8 cellular contexts compared by ENCODE assay signal in genomic region chr18:47901624-47902362, GRCh38. TPM values are rescaled to one million over a fixed set of nuclear protein-coding genes. Genes with fewer than 3 reads are reported as not detected.
DNase-seq lines count a peak whose midpoint lies in the region; ATAC-seq and TF ChIP-seq lines count a peak whose summit lies in the region.

No MANE protein-coding gene starts in this region.

- peak overlapping the region; percentile 47 for H3K4me2 ChIP-seq in trophoblast cell (ENCODE audit: low read length)

- H3K9me3 ChIP-seq in trophoblast cell (ENCODE audit: insufficient read depth, low read depth, low read length) (peaks cover 1% of the 10 kb centered on the region), sigmoid colon (no peaks in the 10 kb centered on the region), Peyer's patch (peaks cover 0 to 4% (median 0%) of the 10 kb centered on the region in 4 donors), testis (no peaks in the 10 kb centered on the region)

- H3K79me2 ChIP-seq in trophoblast cell (ENCODE audit: control insufficient read depth, insufficient read depth, low read length, poor library complexity) = peaks cover 10% of the 10 kb centered on the region

- H3K4me3 Mint-ChIP-seq in activated CD4-positive, alpha-beta T cell treated with anti-CD3 and anti-CD28 coated beads, Interleukin-2, amount 10 ng/mL, durations not matched to agents 24 days and 14 days = peak overlapping the region; percentile 51
- peak overlapping the region; percentile 38 to 56 (median 52) for H3K4me3 Mint-ChIP-seq in T-cell

- peak overlapping the region; percentile 86 for H2BK120ac ChIP-seq in trophoblast cell (ENCODE audit: insufficient read depth, low read length, poor library complexity)

- no peaks in the 10 kb centered on the region for H3K27me3 Mint-ChIP-seq in activated CD4-positive, alpha-beta T cell treated with anti-CD3 and anti-CD28 coated beads, Interleukin-2, amount 10 ng/mL, durations not matched to agents 24 days and 14 days
- no peaks in the 10 kb centered on the region for H3K27me3 Mint-ChIP-seq in T-cell

- ATAC-seq in HG02981 (IDR thresholded peaks at IDR 0.05; ENCODE audit: unreplicated experiment) (peak; percentile 76), T-cell (replicated peaks in 1 of 4) (peak; percentile 93 to 98 (median 96))

- peaks cover 5% of the 10 kb centered on the region for H3K79me1 ChIP-seq in trophoblast cell (ENCODE audit: low read length)

- H2BK5ac ChIP-seq in trophoblast cell (ENCODE audit: low read depth, low read length, poor library complexity) = peak overlapping the region; percentile 84

- no peak overlapping the region for H3K4me3 ChIP-seq in trophoblast cell (ENCODE audit: low read depth, low read length)
- H3K4me3 ChIP-seq in sigmoid colon = no peak overlapping the region
- no peak overlapping the region for H3K4me3 ChIP-seq in Peyer's patch
- H3K4me3 ChIP-seq in testis = no peak overlapping the region

- peaks cover 0 to 2% of the 10 kb centered on the region in 2 experiments for H3K36me3 ChIP-seq in trophoblast cell (ENCODE audit: control insufficient read depth in 1 of 2, insufficient read depth in 2 of 2, low read length in 2 of 2)
- no peaks in the 10 kb centered on the region for H3K36me3 ChIP-seq in sigmoid colon
- no peaks in the 10 kb centered on the region for H3K36me3 ChIP-seq in Peyer's patch
- H3K36me3 ChIP-seq in testis (ENCODE audit: low read depth, missing control alignments) = no peaks in the 10 kb centered on the region

- no peak overlapping the region for H2BK12ac ChIP-seq in trophoblast cell (ENCODE audit: low read length)

- H2AK5ac ChIP-seq in trophoblast cell (ENCODE audit: low read length) = no peak overlapping the region

- H3K23ac ChIP-seq in trophoblast cell (ENCODE audit: low read length) = no peak overlapping the region

- peaks cover 74% of the 10 kb centered on the region for H3K4me1 Mint-ChIP-seq in activated CD4-positive, alpha-beta T cell treated with anti-CD3 and anti-CD28 coated beads, Interleukin-2, amount 10 ng/mL, durations not matched to agents 24 days and 14 days
- peaks cover 88 to 90% (median 88%) of the 10 kb centered on the region in 3 donors for H3K4me1 Mint-ChIP-seq in T-cell

- peak; percentile 82 for DNase-seq in activated CD4-positive, alpha-beta T cell treated with anti-CD3 and anti-CD28 coated beads, Interleukin-2, amount 10 ng/mL, durations not matched to agents 24 days and 14 days
- DNase-seq in activated CD4-positive, alpha-beta T cell treated with anti-CD3 and anti-CD28 coated beads, Interleukin-2, amount 50 U/mL, for 4 hours = no peak
- DNase-seq in T-cell = peak in 16 of 34 experiments; percentile 3 to 39 (median 16)
- peak in 1 of 2 donors; percentile 30 for DNase-seq in trophoblast cell
- DNase-seq in sigmoid colon = no peak
- DNase-seq in Peyer's patch = no peak
- DNase-seq in testis = no peak

- H3K9me3 Mint-ChIP-seq in activated CD4-positive, alpha-beta T cell treated with anti-CD3 and anti-CD28 coated beads, Interleukin-2, amount 10 ng/mL, durations not matched to agents 24 days and 14 days = peaks cover 25% of the 10 kb centered on the region
- H3K9me3 Mint-ChIP-seq in T-cell = peaks cover 6 to 32% (median 16%) of the 10 kb centered on the region in 3 donors

- POLR2A ChIA-PET in T-cell (lab: Charles Lee) = no interaction called here

- H4K8ac ChIP-seq in trophoblast cell (ENCODE audit: low read depth, low read length) = peak overlapping the region; percentile 65

- H4K91ac ChIP-seq in trophoblast cell (ENCODE audit: low read depth, low read length) = no peak overlapping the region

- H3K27ac ChIP-seq in trophoblast cell (ENCODE audit: low read depth, low read length) (peak overlapping the region; percentile 96), sigmoid colon (peak overlapping the region in 1 of 4 donors; percentile 36), Peyer's patch (no peak overlapping the region), testis (no peak overlapping the region)

- H3K27ac Mint-ChIP-seq in activated CD4-positive, alpha-beta T cell treated with anti-CD3 and anti-CD28 coated beads, Interleukin-2, amount 10 ng/mL, durations not matched to agents 24 days and 14 days = peak overlapping the region; percentile 97
- H3K27ac Mint-ChIP-seq in T-cell = peak overlapping the region; percentile 94 to 97

- no CpG with 5 or more reads among the region's 7 CpGs for WGBS in trophoblast cell (ENCODE audit: extremely low coverage, insufficient coverage, insufficient read length)
- WGBS in sigmoid colon, 2 donors = 58 to 69% methylated on average over 7 of the region's 7 CpGs
- 83 to 85% methylated on average over 7 of the region's 7 CpGs for WGBS in testis, 2 donors

- TF ChIP-seq POLR2A in sigmoid colon (IDR thresholded peaks at IDR 0.05) (no peak), Peyer's patch (IDR thresholded peaks at IDR 0.05) (no peak), testis (IDR thresholded peaks at IDR 0.05) (no peak)

- TF ChIP-seq EP300 in sigmoid colon (IDR thresholded peaks at IDR 0.05) = no peak

- H3K36me3 Mint-ChIP-seq in activated CD4-positive, alpha-beta T cell treated with anti-CD3 and anti-CD28 coated beads, Interleukin-2, amount 10 ng/mL, durations not matched to agents 24 days and 14 days (ENCODE audit: low read depth) = peaks cover 78% of the 10 kb centered on the region
- H3K36me3 Mint-ChIP-seq in T-cell = peaks cover 48% of the 10 kb centered on the region

- H3K4me1 ChIP-seq in trophoblast cell (ENCODE audit: control insufficient read depth in 1 of 2, insufficient read depth in 2 of 2, low read length in 2 of 2) = peaks cover 6 to 14% of the 10 kb centered on the region in 2 experiments
- peaks cover 0 to 34% (median 25%) of the 10 kb centered on the region in 4 donors for H3K4me1 ChIP-seq in sigmoid colon
- no peaks in the 10 kb centered on the region for H3K4me1 ChIP-seq in Peyer's patch
- H3K4me1 ChIP-seq in testis = peaks cover 4% of the 10 kb centered on the region

- H3K18ac ChIP-seq in trophoblast cell (ENCODE audit: low read length) = no peak overlapping the region

- H4K12ac ChIP-seq in trophoblast cell (ENCODE audit: low read depth, low read length) = no peak overlapping the region

- no peak overlapping the region for H3K4ac ChIP-seq in trophoblast cell (ENCODE audit: low read depth, low read length)

- no peak overlapping the region for H3K9ac ChIP-seq in trophoblast cell (ENCODE audit: low read length)

- CTCF ChIA-PET in T-cell (lab: Charles Lee) = interaction anchor here in 1 of 2 donors (0.5 to 0.6 kb wide), 2 partner anchors 9 to 29 kb away, joined by 3 read pairs; no protein-coding TSS in a partner anchor

- H2AFZ ChIP-seq in trophoblast cell (ENCODE audit: insufficient read depth, low read length, poor library complexity) = no peak overlapping the region

- intact Hi-C loops in activated CD4-positive, alpha-beta T cell treated with anti-CD3 and anti-CD28 coated beads, Interleukin-2, amount 10 ng/mL, durations not matched to agents 24 days and 14 days (cut with micrococcal nuclease) = loop anchor here (1.0 to 2.0 kb wide), 3 partner anchors 11 to 27 kb away; no protein-coding TSS in a partner anchor
- intact Hi-C loops in sigmoid colon (cut with DNase I) = no loop called here
- intact Hi-C loops in testis (cut with DNase I; ENCODE audit: low total_unique reads) = no loop called here

- TF ChIP-seq CTCF in sigmoid colon (IDR thresholded peaks at IDR 0.05) = no peak
- TF ChIP-seq CTCF in Peyer's patch (IDR thresholded peaks at IDR 0.05) = no peak
- TF ChIP-seq CTCF in testis (IDR thresholded peaks at IDR 0.05) = no peak

- H3K14ac ChIP-seq in trophoblast cell (ENCODE audit: low read length) = no peak overlapping the region

- no peaks in the 10 kb centered on the region for H3K27me3 ChIP-seq in trophoblast cell (ENCODE audit: insufficient read depth, low read length)
- no peaks in the 10 kb centered on the region for H3K27me3 ChIP-seq in sigmoid colon
- no peaks in the 10 kb centered on the region for H3K27me3 ChIP-seq in Peyer's patch
- no peaks in the 10 kb centered on the region for H3K27me3 ChIP-seq in testis

RNA-seq across cellular contexts. Expression of gene SMAD2, which starts 28.7 kb away (rescaled TPM):
- total RNA-seq in activated CD4-positive, alpha-beta T cell treated with anti-CD3 and anti-CD28 coated beads, Interleukin-2, amount 10 ng/mL, durations not matched to agents 24 days and 14 days = 388 and 406 TPM in 2 replicates
- total RNA-seq in T-cell (100 to 1,000 TPM; 110 to 129 (median 115) TPM), sigmoid colon (100 to 1,000 TPM in 1 of 4 donors, 10 to 100 TPM in 3; 34.1 to 101 (median 45.5) TPM), Peyer's patch (10 to 100 TPM; 26.9 to 53.6 (median 38.6) TPM), testis (100 to 1,000 TPM in 1 of 2 donors, 10 to 100 TPM in 1; 76.9 to 115 TPM)
- polyA plus RNA-seq in trophoblast cell (2013) = 67.3 and 70.4 TPM in 2 replicates
- polyA plus RNA-seq in sigmoid colon (10 to 100 TPM; 40.1 to 62.9 (median 58.9) TPM), testis (ENCODE audit: insufficient read depth, low read depth, low replicate concordance) (109 TPM)
